Comparison of ENCODE assay signal across 2 cellular contexts in the genomic region with DNA sequence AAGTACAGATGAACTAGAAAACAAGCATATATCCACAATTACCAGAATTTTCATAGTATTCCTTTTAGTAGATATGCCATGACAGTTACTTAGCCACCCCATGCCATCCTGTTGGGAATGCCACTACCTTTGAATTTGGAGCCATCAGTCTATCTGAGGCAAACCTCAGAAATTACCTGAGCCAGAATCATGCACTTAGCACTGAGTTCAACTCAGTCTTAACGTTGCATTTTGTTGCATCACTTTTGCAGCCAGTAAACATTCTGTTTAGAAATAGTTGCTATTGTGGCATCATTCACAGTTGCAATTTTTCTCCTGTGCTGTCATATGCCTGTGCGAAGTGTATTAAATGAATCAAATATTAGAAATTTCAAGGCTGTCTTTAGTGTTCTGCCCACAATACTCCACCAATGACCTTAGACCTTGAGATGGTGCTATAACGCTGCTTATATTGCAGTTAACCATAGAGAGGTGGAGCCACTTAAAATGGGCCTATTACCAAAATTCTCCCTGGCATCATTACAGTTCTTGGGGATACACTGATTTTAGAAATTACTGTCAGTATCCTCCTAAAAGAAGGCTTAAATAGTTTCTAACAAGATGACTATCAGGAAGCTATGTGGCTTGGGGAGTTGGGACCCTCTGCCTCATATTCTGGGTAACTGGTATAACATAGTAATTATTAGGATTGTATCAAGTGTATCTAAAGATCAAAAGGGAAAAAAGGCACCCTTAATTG.
A peak's percentile ranks its signal among the peaks of the same experiment; 100 is the strongest.
TF ChIP-seq lines count a peak whose summit lies in the region.

No MANE protein-coding gene starts in this region.

TF ChIP-seq in Ishikawa, 13 proteins besides CTCF, POLR2A, EP300 and RAD21:
- 0 out of 2 replicates have a peak, but pooled peaks have one; percentile 20 for TF ChIP-seq CEBPB (IDR thresholded peaks at IDR 0.05)
- TF ChIP-seq TEAD4 (IDR thresholded peaks at IDR 0.05): no peak

TF ChIP-seq in K562, 482 proteins besides CTCF, POLR2A, EP300 and RAD21 (continues in another document):
- peak; percentile 55; the same call in 1 of the 2 replicates for TF ChIP-seq HDAC8 (tag; IDR thresholded peaks at IDR 0.05)
- TF ChIP-seq SAFB (IDR thresholded peaks at IDR 0.05; ENCODE audit: borderline replicate concordance, low read depth, low read length): no peak
- no peak for TF ChIP-seq ZSCAN29 (IDR thresholded peaks at IDR 0.05)
- TF ChIP-seq ZNF77 (CRISPR knock-in tag; IDR thresholded peaks at IDR 0.05): no peak
- TF ChIP-seq MBD2 (IDR thresholded peaks at IDR 0.05; ENCODE audit: borderline replicate concordance, low read depth): no peak
- TF ChIP-seq CC2D1A (IDR thresholded peaks at IDR 0.05): no peak
- peak in 1 of 2 experiments; percentile 57; a peak in 1 of 4 replicates for TF ChIP-seq RCOR1 (IDR thresholded peaks at IDR 0.05; ENCODE audit: borderline replicate concordance in 1 of 2, low read depth in 2 of 2, low read length in 2 of 2)
- TF ChIP-seq ZBTB34 (CRISPR knock-in tag; IDR thresholded peaks at IDR 0.05): peak; percentile 27; the same call in 1 of the 2 replicates
- TF ChIP-seq MEF2D (tag; conservative IDR thresholded peaks at IDR 0.05; ENCODE audit: low read depth): peak; percentile 55; the same call in 1 of the 2 replicates
- TF ChIP-seq BRD9 (IDR thresholded peaks at IDR 0.05; ENCODE audit: low read depth, partially characterized antibody): peak; percentile 62
- peak; percentile 64; the same call in 1 of the 2 replicates for TF ChIP-seq GTF2E2 (tag; IDR thresholded peaks at IDR 0.05)
- TF ChIP-seq POLR2AphosphoS5 (IDR thresholded peaks at IDR 0.05; ENCODE audit: control insufficient read depth, insufficient read depth, low read depth, low read length): peak; percentile 55
- no peak for TF ChIP-seq TAF9B (IDR thresholded peaks at IDR 0.05; ENCODE audit: partially characterized antibody)
- peak; percentile 68 for TF ChIP-seq SMAD4 (CRISPR knock-in tag; conservative IDR thresholded peaks at IDR 0.05)
- peak; percentile 64 for TF ChIP-seq EP400 (IDR thresholded peaks at IDR 0.05)
- peak; percentile 64; the same call in 1 of the 2 replicates for TF ChIP-seq SMARCA4 (IDR thresholded peaks at IDR 0.05)
- TF ChIP-seq MTA2 (IDR thresholded peaks at IDR 0.05; ENCODE audit: low read depth): no peak
- TF ChIP-seq, protein P1, sequence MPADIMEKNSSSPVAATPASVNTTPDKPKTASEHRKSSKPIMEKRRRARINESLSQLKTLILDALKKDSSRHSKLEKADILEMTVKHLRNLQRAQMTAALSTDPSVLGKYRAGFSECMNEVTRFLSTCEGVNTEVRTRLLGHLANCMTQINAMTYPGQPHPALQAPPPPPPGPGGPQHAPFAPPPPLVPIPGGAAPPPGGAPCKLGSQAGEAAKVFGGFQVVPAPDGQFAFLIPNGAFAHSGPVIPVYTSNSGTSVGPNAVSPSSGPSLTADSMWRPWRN (IDR thresholded peaks at IDR 0.05; ENCODE audit: low read depth): peak; percentile 48; the same call in 1 of the 2 replicates
- TF ChIP-seq, protein P2, sequence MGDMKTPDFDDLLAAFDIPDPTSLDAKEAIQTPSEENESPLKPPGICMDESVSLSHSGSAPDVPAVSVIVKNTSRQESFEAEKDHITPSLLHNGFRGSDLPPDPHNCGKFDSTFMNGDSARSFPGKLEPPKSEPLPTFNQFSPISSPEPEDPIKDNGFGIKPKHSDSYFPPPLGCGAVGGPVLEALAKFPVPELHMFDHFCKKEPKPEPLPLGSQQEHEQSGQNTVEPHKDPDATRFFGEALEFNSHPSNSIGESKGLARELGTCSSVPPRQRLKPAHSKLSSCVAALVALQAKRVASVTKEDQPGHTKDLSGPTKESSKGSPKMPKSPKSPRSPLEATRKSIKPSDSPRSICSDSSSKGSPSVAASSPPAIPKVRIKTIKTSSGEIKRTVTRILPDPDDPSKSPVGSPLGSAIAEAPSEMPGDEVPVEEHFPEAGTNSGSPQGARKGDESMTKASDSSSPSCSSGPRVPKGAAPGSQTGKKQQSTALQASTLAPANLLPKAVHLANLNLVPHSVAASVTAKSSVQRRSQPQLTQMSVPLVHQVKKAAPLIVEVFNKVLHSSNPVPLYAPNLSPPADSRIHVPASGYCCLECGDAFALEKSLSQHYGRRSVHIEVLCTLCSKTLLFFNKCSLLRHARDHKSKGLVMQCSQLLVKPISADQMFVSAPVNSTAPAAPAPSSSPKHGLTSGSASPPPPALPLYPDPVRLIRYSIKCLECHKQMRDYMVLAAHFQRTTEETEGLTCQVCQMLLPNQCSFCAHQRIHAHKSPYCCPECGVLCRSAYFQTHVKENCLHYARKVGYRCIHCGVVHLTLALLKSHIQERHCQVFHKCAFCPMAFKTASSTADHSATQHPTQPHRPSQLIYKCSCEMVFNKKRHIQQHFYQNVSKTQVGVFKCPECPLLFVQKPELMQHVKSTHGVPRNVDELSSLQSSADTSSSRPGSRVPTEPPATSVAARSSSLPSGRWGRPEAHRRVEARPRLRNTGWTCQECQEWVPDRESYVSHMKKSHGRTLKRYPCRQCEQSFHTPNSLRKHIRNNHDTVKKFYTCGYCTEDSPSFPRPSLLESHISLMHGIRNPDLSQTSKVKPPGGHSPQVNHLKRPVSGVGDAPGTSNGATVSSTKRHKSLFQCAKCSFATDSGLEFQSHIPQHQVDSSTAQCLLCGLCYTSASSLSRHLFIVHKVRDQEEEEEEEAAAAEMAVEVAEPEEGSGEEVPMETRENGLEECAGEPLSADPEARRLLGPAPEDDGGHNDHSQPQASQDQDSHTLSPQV (IDR thresholded peaks at IDR 0.05): peak; percentile 61; the same call in 1 of the 2 replicates
- peak; percentile 30; the same call in 1 of the 2 replicates for TF ChIP-seq SMARCE1 (IDR thresholded peaks at IDR 0.05)
- 0 out of 2 replicates have a peak, but pooled peaks have one; percentile 29 for TF ChIP-seq HINFP (tag; conservative IDR thresholded peaks at IDR 0.05; ENCODE audit: low read depth)
- TF ChIP-seq ELF4 (CRISPR knock-in tag; IDR thresholded peaks at IDR 0.05): peak; percentile 45; the same call in 1 of the 2 replicates
- no peak for TF ChIP-seq ZNF395 (CRISPR knock-in tag; IDR thresholded peaks at IDR 0.05)
- peak; percentile 86 for TF ChIP-seq CEBPB (tag; IDR thresholded peaks at IDR 0.05)
- 0 out of 2 replicates have a peak, but pooled peaks have one; percentile 21 for TF ChIP-seq ZNF766 (CRISPR knock-in tag; conservative IDR thresholded peaks at IDR 0.05)
- peak; percentile 82 for TF ChIP-seq POLR2H (tag; IDR thresholded peaks at IDR 0.05; ENCODE audit: low read depth)
- peak; percentile 73 for TF ChIP-seq MEIS2 (IDR thresholded peaks at IDR 0.05; ENCODE audit: partially characterized antibody)
- TF ChIP-seq LEF1 (IDR thresholded peaks at IDR 0.05): 0 out of 2 replicates have a peak, but pooled peaks have one; percentile 39
- TF ChIP-seq ZNF175 (CRISPR knock-in tag; IDR thresholded peaks at IDR 0.05; ENCODE audit: low read depth): peak; percentile 80
- TF ChIP-seq BACH1 (tag; IDR thresholded peaks at IDR 0.05): peak; percentile 70; the same call in 1 of the 2 replicates
- peak; percentile 27; the same call in 1 of the 2 replicates for TF ChIP-seq NR2C1 (IDR thresholded peaks at IDR 0.05)
- TF ChIP-seq NR2C1 (tag; IDR thresholded peaks at IDR 0.05): peak; percentile 66; the same call in 1 of the 2 replicates
- TF ChIP-seq ZNF354B (CRISPR knock-in tag; IDR thresholded peaks at IDR 0.05): 0 out of 2 replicates have a peak, but pooled peaks have one; percentile 2
- TF ChIP-seq CAMTA2 (CRISPR knock-in tag; conservative IDR thresholded peaks at IDR 0.05): no peak
- peak; percentile 94 for TF ChIP-seq ZSCAN32 (CRISPR knock-in tag; IDR thresholded peaks at IDR 0.05)
- TF ChIP-seq ZNF318 (IDR thresholded peaks at IDR 0.05; ENCODE audit: borderline replicate concordance in 1 of 2, low read depth in 1 of 2): peak in 1 of 2 experiments; percentile 30; a peak in 1 of 4 replicates
- peak; percentile 89; the same call in 1 of the 2 replicates for TF ChIP-seq POLR2AphosphoS2 (IDR thresholded peaks at IDR 0.05; ENCODE audit: low read length)
